In the genomic region with DNA sequence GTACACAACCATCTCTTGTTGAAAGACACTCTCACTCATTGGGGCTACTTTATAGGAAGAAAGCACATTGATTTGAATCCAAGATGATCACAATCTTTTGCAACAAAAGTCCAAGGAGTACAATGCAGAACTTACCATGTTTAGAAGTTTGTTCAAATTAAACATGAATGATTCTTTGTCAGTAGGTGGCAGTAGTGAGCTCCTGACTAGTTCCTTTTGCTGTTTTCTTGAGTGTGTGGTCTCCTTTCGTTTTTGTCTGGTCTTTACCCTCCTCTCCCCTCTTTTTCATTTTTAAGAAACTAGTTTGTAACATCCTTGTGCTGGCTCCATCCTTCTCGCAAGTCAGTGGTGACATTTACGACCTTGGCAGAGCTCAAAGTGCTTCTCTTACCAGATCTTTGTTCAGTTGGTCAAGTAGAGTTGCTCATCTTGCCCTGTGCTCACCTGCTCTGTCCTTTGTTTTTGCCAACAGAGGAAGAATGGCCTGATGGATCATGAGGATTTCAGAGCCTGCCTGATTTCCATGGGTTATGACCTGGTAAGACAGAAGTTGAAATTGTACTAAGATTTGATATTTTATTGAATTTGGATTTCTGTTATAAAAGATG, we compare ENCODE assay signal across 9 cellular contexts. TPM values are rescaled to one million over a fixed set of nuclear protein-coding genes. Genes with fewer than 3 reads are reported as not detected.
DNase-seq lines count a peak whose midpoint lies in the region; ATAC-seq, FAIRE-seq and TF ChIP-seq lines count a peak whose summit lies in the region.
"Had no signal": no experiment of that assay in that cellular context is flagged by ENCODE, and none has a peak within 500 bp of the region (broad histone marks: within the 10 kb centered on the region; RNA-seq: fewer than 3 reads in every experiment).

No MANE protein-coding gene starts in this region.

- ATAC-seq in GM23338 (peak; percentile 48; the same call in 2 of the 3 replicates), GM19328 (IDR thresholded peaks at IDR 0.05; ENCODE audit: unreplicated experiment) (no peak)

- H3F3A ChIP-seq in GM23338 (replicated peaks; ENCODE audit: low read depth): no peaks in the 10 kb centered on the region

- H3K4me3 Mint-ChIP-seq in GM23338: no peak overlapping the region
- H3K4me3 Mint-ChIP-seq: activated naive CD4-positive, alpha-beta T cell treated with anti-CD3 and anti-CD28 coated beads, Interleukin-2, amount 50 U/mL, for 24 hours had no signal

- no peaks in the 10 kb centered on the region for H3K27me3 ChIP-seq in GM23338 (ENCODE audit: insufficient read depth)
- H3K27me3 ChIP-seq in bronchial epithelial cell (ENCODE audit: control insufficient read depth, insufficient read depth, low read length): no peaks in the 10 kb centered on the region
- H3K27me3 ChIP-seq in MG63: peaks cover 2% of the 10 kb centered on the region; the same call in 1 of the 2 replicates

- H3K4me3 ChIP-seq in GM23338 (no peak overlapping the region), bronchial epithelial cell (ENCODE audit: low read depth, low read length) (no peak overlapping the region), MG63 (no peak overlapping the region)

- H4K20me1 ChIP-seq in GM23338 (replicated peaks; ENCODE audit: insufficient read depth): 0 out of 2 replicates have a peak, but pooled peaks cover 3% of the 10 kb centered on the region

- TF ChIP-seq CTCF in GM23338 (conservative IDR thresholded peaks at IDR 0.05; ENCODE audit: low read depth in 2 of 2): peak; percentile 72 to 79
- peak; percentile 72 for TF ChIP-seq CTCF in bronchial epithelial cell (IDR thresholded peaks at IDR 0.05; ENCODE audit: insufficient read depth, low read length, severe bottlenecking)

- no peak overlapping the region for H2AFZ ChIP-seq in GM23338

- H3K27ac ChIP-seq in GM23338 (ENCODE audit: low read depth): no peak overlapping the region

- H3K9me3 Mint-ChIP-seq in GM23338: no peaks in the 10 kb centered on the region
- H3K9me3 Mint-ChIP-seq: activated naive CD4-positive, alpha-beta T cell treated with anti-CD3 and anti-CD28 coated beads, Interleukin-2, amount 50 U/mL, for 24 hours had no signal

- H3K9me3 ChIP-seq in MG63: no peaks in the 10 kb centered on the region; the same call in 1 of the 2 replicates

- H3K27me3 Mint-ChIP-seq in GM23338 (ENCODE audit: insufficient read depth, low read depth, poor library complexity): no peaks in the 10 kb centered on the region
- H3K27me3 Mint-ChIP-seq: activated naive CD4-positive, alpha-beta T cell treated with anti-CD3 and anti-CD28 coated beads, Interleukin-2, amount 50 U/mL, for 24 hours had no signal

- H3K4me1 ChIP-seq in GM23338 (ENCODE audit: insufficient read depth): no peaks in the 10 kb centered on the region

- H3K4me2 ChIP-seq in GM23338: no peak overlapping the region

- H3K79me2 ChIP-seq in GM23338 (replicated peaks; ENCODE audit: insufficient read depth): no peaks in the 10 kb centered on the region

- H3K36me3 Mint-ChIP-seq in GM23338 (ENCODE audit: low read depth): no peaks in the 10 kb centered on the region
- H3K36me3 Mint-ChIP-seq: activated naive CD4-positive, alpha-beta T cell treated with anti-CD3 and anti-CD28 coated beads, Interleukin-2, amount 50 U/mL, for 24 hours had no signal

- H3K36me3 ChIP-seq in GM23338 (ENCODE audit: insufficient read depth) (no peaks in the 10 kb centered on the region), bronchial epithelial cell (ENCODE audit: control insufficient read depth, insufficient read depth, low read length) (no peaks in the 10 kb centered on the region), MG63 (no peaks in the 10 kb centered on the region)

- peak; percentile 30 for DNase-seq in NCI-H2171 treated with DMSO at 0.1 percent for 48 hours (lab: John Stamatoyannopoulos, UW)
- no peak for DNase-seq in NCI-H2171 (lab: John Stamatoyannopoulos, UW)
- peak; percentile 86 for DNase-seq in GM23338 (ENCODE audit: low spot score)
- DNase-seq in NCI-H69 (lab: John Stamatoyannopoulos, UW): peak; percentile 56
- DNase-seq in bronchial epithelial cell (ENCODE audit: low read depth): peak; percentile 35
- peak; percentile 65 for DNase-seq in medulla oblongata (ENCODE audit: extremely low spot score)
- DNase-seq in MG63: no peak

- no peak for FAIRE-seq in bronchial epithelial cell (lab: Jason Lieb, UNC)

- H3K9me2 ChIP-seq in GM23338 (ENCODE audit: insufficient read depth): no peaks in the 10 kb centered on the region

- H3K27ac Mint-ChIP-seq in GM23338: 0 out of 2 replicates have a peak overlapping the region, but pooled peaks have one; percentile 72
- H3K27ac Mint-ChIP-seq: activated naive CD4-positive, alpha-beta T cell treated with anti-CD3 and anti-CD28 coated beads, Interleukin-2, amount 50 U/mL, for 24 hours had no signal

- H3K4me1 Mint-ChIP-seq in GM23338: 0 out of 3 replicates have a peak, but pooled peaks cover 2% of the 10 kb centered on the region

TF ChIP-seq in GM23338, 12 proteins besides CTCF, POLR2A, EP300 and RAD21 (continues in another document):
- TF ChIP-seq STAT1 (IDR thresholded peaks at IDR 0.05; ENCODE audit: unreplicated experiment) (no peak), EZH2 (IDR thresholded peaks at IDR 0.05; ENCODE audit: low read depth, unreplicated experiment) (no peak), CREB1 (CRISPR knock-in tag; IDR thresholded peaks at IDR 0.05; ENCODE audit: low read depth) (no peak)
- TF ChIP-seq, protein P1, sequence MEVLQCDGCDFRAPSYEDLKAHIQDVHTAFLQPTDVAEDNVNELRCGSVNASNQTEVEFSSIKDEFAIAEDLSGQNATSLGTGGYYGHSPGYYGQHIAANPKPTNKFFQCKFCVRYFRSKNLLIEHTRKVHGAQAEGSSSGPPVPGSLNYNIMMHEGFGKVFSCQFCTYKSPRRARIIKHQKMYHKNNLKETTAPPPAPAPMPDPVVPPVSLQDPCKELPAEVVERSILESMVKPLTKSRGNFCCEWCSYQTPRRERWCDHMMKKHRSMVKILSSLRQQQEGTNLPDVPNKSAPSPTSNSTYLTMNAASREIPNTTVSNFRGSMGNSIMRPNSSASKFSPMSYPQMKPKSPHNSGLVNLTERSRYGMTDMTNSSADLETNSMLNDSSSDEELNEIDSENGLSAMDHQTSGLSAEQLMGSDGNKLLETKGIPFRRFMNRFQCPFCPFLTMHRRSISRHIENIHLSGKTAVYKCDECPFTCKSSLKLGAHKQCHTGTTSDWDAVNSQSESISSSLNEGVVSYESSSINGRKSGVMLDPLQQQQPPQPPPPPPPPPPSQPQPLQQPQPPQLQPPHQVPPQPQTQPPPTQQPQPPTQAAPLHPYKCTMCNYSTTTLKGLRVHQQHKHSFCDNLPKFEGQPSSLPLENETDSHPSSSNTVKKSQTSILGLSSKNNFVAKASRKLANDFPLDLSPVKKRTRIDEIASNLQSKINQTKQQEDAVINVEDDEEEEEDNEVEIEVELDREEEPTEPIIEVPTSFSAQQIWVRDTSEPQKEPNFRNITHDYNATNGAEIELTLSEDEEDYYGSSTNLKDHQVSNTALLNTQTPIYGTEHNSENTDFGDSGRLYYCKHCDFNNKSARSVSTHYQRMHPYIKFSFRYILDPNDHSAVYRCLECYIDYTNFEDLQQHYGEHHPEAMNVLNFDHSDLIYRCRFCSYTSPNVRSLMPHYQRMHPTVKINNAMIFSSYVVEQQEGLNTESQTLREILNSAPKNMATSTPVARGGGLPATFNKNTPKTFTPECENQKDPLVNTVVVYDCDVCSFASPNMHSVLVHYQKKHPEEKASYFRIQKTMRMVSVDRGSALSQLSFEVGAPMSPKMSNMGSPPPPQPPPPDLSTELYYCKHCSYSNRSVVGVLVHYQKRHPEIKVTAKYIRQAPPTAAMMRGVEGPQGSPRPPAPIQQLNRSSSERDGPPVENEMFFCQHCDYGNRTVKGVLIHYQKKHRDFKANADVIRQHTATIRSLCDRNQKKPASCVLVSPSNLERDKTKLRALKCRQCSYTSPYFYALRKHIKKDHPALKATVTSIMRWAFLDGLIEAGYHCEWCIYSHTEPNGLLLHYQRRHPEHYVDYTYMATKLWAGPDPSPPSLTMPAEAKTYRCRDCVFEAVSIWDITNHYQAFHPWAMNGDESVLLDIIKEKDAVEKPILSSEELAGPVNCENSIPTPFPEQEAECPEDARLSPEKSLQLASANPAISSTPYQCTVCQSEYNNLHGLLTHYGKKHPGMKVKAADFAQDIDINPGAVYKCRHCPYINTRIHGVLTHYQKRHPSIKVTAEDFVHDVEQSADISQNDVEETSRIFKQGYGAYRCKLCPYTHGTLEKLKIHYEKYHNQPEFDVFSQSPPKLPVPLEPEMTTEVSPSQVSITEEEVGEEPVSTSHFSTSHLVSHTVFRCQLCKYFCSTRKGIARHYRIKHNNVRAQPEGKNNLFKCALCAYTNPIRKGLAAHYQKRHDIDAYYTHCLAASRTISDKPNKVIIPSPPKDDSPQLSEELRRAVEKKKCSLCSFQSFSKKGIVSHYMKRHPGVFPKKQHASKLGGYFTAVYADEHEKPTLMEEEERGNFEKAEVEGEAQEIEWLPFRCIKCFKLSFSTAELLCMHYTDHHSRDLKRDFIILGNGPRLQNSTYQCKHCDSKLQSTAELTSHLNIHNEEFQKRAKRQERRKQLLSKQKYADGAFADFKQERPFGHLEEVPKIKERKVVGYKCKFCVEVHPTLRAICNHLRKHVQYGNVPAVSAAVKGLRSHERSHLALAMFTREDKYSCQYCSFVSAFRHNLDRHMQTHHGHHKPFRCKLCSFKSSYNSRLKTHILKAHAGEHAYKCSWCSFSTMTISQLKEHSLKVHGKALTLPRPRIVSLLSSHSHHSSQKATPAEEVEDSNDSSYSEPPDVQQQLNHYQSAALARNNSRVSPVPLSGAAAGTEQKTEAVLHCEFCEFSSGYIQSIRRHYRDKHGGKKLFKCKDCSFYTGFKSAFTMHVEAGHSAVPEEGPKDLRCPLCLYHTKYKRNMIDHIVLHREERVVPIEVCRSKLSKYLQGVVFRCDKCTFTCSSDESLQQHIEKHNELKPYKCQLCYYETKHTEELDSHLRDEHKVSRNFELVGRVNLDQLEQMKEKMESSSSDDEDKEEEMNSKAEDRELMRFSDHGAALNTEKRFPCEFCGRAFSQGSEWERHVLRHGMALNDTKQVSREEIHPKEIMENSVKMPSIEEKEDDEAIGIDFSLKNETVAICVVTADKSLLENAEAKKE (CRISPR knock-in tag; IDR thresholded peaks at IDR 0.05): no peak
- TF ChIP-seq, protein P2, sequence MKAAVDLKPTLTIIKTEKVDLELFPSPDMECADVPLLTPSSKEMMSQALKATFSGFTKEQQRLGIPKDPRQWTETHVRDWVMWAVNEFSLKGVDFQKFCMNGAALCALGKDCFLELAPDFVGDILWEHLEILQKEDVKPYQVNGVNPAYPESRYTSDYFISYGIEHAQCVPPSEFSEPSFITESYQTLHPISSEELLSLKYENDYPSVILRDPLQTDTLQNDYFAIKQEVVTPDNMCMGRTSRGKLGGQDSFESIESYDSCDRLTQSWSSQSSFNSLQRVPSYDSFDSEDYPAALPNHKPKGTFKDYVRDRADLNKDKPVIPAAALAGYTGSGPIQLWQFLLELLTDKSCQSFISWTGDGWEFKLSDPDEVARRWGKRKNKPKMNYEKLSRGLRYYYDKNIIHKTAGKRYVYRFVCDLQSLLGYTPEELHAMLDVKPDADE (IDR thresholded peaks at IDR 0.05): no peak

RNA-seq across cellular contexts. Expression of gene MTR, which starts 35.7 kb away (rescaled TPM):
- 20.0 and 20.4 TPM in 2 replicates for total RNA-seq in GM23338 (2014; rRNA removed; shearing (Covaris generic))
- polyA plus RNA-seq in GM23338 (2016; fragmentation: Nextera tagmentation; extraction: Ambion mirVana): 6.3 and 6.4 TPM in 2 replicates
- 13.1 and 13.4 TPM in 2 replicates for total RNA-seq in bronchial epithelial cell
- total RNA-seq in MG63 (2014; rRNA removed; shearing (Covaris generic); ENCODE audit: low replicate concordance): 8.7 and 9.5 TPM in 2 replicates

Comparison
In these comparisons a context has a peak if more than half of its experiments do, and no peak if none do; other contexts are left out.
1. DNase-seq: peak in NCI-H2171 treated with DMSO at 0.1 percent for 48 hours (single experiment), GM23338 (single experiment), NCI-H69 (single experiment), bronchial epithelial cell (single experiment) and medulla oblongata (single experiment); none in NCI-H2171 (single experiment) and MG63 (single experiment).